19 cellular contexts compared by ENCODE assay signal in genomic region chr5:32059779-32060178, GRCh38.
"Had no signal": no experiment of that assay in that cellular context is flagged by ENCODE, and none has a peak within 500 bp of the region (broad histone marks: within the 10 kb centered on the region; RNA-seq: fewer than 3 reads in every experiment).

No MANE protein-coding gene starts in this region.

- H3K27me3 Mint-ChIP-seq: activated T-helper 17 cell treated with anti-CD3 and anti-CD28 coated beads, Interleukin-2, amount 50 U/mL, for 72 hours; naive B cell had no signal

- H3K27me3 ChIP-seq: tibial artery, uterus had no signal

- H3K36me3 ChIP-seq: uterus had no signal

- H3K4me1 Mint-ChIP-seq: activated B cell treated with CpG ODN at 0.5 μM for 24 hours; activated CD4-positive, alpha-beta memory T cell treated with anti-CD3 and anti-CD28 coated beads, Interleukin-2, amount 10 ng/mL, durations not matched to agents 7 days and 5 days; activated T-helper 17 cell treated with anti-CD3 and anti-CD28 coated beads, Interleukin-2, amount 50 U/mL, for 72 hours; naive B cell had no signal

- H3K9me3 ChIP-seq: mucosa of descending colon, tibial artery, uterus had no signal

- ATAC-seq: activated T-helper 17 cell treated with anti-CD3 and anti-CD28 coated beads, Interleukin-2, amount 50 U/mL, for 72 hours; mucosa of descending colon; stimulated activated naive B cell treated with anti-CD40 and anti-IgM and Interleukin-4, amounts not matched to agents 10 μg/mL and 1 μg/mL and 100 μg/mL, for 72 hours had no signal

- H3K4me3 ChIP-seq: mucosa of descending colon, tibial artery, uterus had no signal

- DNase-seq: activated B cell treated with CpG ODN at 0.5 μM for 24 hours; activated CD4-positive, alpha-beta memory T cell treated with anti-CD3 and anti-CD28 coated beads, Interleukin-2, amount 10 ng/mL, durations not matched to agents 7 days and 5 days; activated CD4-positive, alpha-beta T cell treated with anti-CD3 and anti-CD28 coated beads for 48 hours; activated naive CD4-positive, alpha-beta T cell treated with Interleukin-2 at 50 U/mL for 16 hours; activated T-cell treated with anti-CD3 and anti-CD28 coated beads, Interleukin-2, amount 50 U/mL, for 1 hour; anterior cingulate cortex; dermis blood vessel endothelial cell; effector memory CD4-positive, alpha-beta T cell; kidney glomerular epithelial cell; mesenchymal stem cell; mucosa of descending colon; naive B cell; stimulated activated naive B cell treated with anti-CD40 and anti-IgM and Interleukin-4, amounts not matched to agents 10 μg/mL and 1 μg/mL and 100 μg/mL, for 72 hours; tibial artery; uterus had no signal

- H3K4me3 Mint-ChIP-seq: activated B cell treated with CpG ODN at 0.5 μM for 24 hours; activated CD4-positive, alpha-beta memory T cell treated with anti-CD3 and anti-CD28 coated beads, Interleukin-2, amount 10 ng/mL, durations not matched to agents 7 days and 5 days; activated T-helper 17 cell treated with anti-CD3 and anti-CD28 coated beads, Interleukin-2, amount 50 U/mL, for 72 hours; naive B cell; neural crest cell; stimulated activated naive B cell treated with anti-CD40 and anti-IgM and Interleukin-4, amounts not matched to agents 10 μg/mL and 1 μg/mL and 100 μg/mL, for 72 hours; T-helper 2 cell treated with Interferon-gamma antibody and Interleukin-4, amounts not matched to agents 5 μg/mL and 100 μg/mL, for 36 hours had no signal

- H3K27ac ChIP-seq: tibial artery, uterus had no signal

- H3K27ac Mint-ChIP-seq: activated B cell treated with CpG ODN at 0.5 μM for 24 hours; activated CD4-positive, alpha-beta memory T cell treated with anti-CD3 and anti-CD28 coated beads, Interleukin-2, amount 10 ng/mL, durations not matched to agents 7 days and 5 days; activated T-helper 17 cell treated with anti-CD3 and anti-CD28 coated beads, Interleukin-2, amount 50 U/mL, for 72 hours; naive B cell; stimulated activated naive B cell treated with anti-CD40 and anti-IgM and Interleukin-4, amounts not matched to agents 10 μg/mL and 1 μg/mL and 100 μg/mL, for 72 hours; T-helper 2 cell treated with Interferon-gamma antibody and Interleukin-4, amounts not matched to agents 5 μg/mL and 100 μg/mL, for 36 hours had no signal

- H3K9me3 Mint-ChIP-seq: activated B cell treated with CpG ODN at 0.5 μM for 24 hours; activated CD4-positive, alpha-beta memory T cell treated with anti-CD3 and anti-CD28 coated beads, Interleukin-2, amount 10 ng/mL, durations not matched to agents 7 days and 5 days; activated T-helper 17 cell treated with anti-CD3 and anti-CD28 coated beads, Interleukin-2, amount 50 U/mL, for 72 hours; stimulated activated naive B cell treated with anti-CD40 and anti-IgM and Interleukin-4, amounts not matched to agents 10 μg/mL and 1 μg/mL and 100 μg/mL, for 72 hours; T-helper 2 cell treated with Interferon-gamma antibody and Interleukin-4, amounts not matched to agents 5 μg/mL and 100 μg/mL, for 36 hours had no signal

- H3K36me3 Mint-ChIP-seq: naive B cell; stimulated activated naive B cell treated with anti-CD40 and anti-IgM and Interleukin-4, amounts not matched to agents 10 μg/mL and 1 μg/mL and 100 μg/mL, for 72 hours had no signal

- H3K4me1 ChIP-seq: tibial artery, uterus had no signal

- FAIRE-seq: frontal cortex had no signal
